1 cellular context compared by ENCODE assay signal in the genomic region with DNA sequence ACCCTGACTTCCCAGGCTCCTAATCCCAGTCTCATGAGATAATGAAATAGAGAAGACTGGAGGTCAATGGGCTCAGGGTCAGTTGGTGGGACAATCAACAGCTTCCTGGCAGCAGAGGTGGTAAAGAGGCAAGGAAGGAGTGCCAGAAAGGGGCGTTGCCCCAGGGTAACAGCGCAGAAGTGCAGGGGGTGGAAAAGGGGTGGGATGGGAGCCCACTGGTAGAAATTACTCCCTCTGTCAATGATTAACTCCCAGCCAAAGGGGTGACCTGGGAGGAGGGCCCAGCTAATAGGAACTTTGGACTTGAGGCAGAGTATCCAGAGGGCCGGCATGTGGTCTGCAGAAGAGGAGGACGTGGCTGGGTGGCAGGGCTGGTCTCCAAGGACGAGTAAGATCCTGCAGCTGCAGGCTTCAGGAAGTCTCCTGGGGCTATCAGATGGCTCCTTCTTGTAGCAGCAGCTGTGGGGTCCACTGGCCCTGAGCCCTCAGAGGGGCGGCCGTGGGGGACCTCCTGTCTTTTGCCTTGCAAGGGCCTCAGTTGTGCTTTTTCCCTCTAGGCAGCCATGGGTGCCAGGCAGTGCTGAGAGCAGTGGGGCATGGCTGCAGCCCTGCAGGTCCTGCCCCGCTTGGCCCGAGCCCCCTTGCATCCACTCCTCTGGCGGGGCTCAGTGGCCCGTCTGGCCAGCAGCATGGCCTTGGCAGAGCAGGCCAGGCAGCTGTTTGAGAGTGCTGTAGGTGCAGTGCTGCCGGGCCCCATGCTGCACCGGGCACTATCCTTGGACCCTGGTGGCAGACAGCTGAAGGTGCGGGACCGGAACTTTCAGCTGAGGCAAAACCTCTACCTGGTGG.
TF ChIP-seq lines count a peak whose summit lies in the region.

No MANE protein-coding gene starts in this region.

TF ChIP-seq in HepG2, 621 proteins besides CTCF, POLR2A, EP300 and RAD21 (continued from another document and continues in another):
- TF ChIP-seq, protein P1, sequence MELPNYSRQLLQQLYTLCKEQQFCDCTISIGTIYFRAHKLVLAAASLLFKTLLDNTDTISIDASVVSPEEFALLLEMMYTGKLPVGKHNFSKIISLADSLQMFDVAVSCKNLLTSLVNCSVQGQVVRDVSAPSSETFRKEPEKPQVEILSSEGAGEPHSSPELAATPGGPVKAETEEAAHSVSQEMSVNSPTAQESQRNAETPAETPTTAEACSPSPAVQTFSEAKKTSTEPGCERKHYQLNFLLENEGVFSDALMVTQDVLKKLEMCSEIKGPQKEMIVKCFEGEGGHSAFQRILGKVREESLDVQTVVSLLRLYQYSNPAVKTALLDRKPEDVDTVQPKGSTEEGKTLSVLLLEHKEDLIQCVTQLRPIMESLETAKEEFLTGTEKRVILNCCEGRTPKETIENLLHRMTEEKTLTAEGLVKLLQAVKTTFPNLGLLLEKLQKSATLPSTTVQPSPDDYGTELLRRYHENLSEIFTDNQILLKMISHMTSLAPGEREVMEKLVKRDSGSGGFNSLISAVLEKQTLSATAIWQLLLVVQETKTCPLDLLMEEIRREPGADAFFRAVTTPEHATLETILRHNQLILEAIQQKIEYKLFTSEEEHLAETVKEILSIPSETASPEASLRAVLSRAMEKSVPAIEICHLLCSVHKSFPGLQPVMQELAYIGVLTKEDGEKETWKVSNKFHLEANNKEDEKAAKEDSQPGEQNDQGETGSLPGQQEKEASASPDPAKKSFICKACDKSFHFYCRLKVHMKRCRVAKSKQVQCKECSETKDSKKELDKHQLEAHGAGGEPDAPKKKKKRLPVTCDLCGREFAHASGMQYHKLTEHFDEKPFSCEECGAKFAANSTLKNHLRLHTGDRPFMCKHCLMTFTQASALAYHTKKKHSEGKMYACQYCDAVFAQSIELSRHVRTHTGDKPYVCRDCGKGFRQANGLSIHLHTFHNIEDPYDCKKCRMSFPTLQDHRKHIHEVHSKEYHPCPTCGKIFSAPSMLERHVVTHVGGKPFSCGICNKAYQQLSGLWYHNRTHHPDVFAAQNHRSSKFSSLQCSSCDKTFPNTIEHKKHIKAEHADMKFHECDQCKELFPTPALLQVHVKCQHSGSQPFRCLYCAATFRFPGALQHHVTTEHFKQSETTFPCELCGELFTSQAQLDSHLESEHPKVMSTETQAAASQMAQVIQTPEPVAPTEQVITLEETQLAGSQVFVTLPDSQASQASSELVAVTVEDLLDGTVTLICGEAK (IDR thresholded peaks at IDR 0.05) = no peak
- TF ChIP-seq, protein P1 (CRISPR knock-in tag; IDR thresholded peaks at IDR 0.05) = no peak; the same call in 1 of the 2 replicates
- TF ChIP-seq ZNF383 (CRISPR knock-in tag; IDR thresholded peaks at IDR 0.05; ENCODE audit: borderline replicate concordance) = no peak
- peak; percentile 88 for TF ChIP-seq ZNF33B (CRISPR knock-in tag; IDR thresholded peaks at IDR 0.05)
- peak; percentile 90 for TF ChIP-seq AGO2 (optimal IDR thresholded peaks at IDR 0.05; ENCODE audit: low read depth, low read length)
- no peak for TF ChIP-seq HMGA1 (CRISPR knock-in tag; conservative IDR thresholded peaks at IDR 0.05)
- TF ChIP-seq NKX3-1 (CRISPR knock-in tag; IDR thresholded peaks at IDR 0.05) = peak; percentile 38
- no peak for TF ChIP-seq THYN1 (CRISPR knock-in tag; IDR thresholded peaks at IDR 0.05; ENCODE audit: borderline replicate concordance, low read depth)
- TF ChIP-seq ZNF883 (CRISPR knock-in tag; IDR thresholded peaks at IDR 0.05; ENCODE audit: not compliant biosample characterization) = peak; percentile 23
- TF ChIP-seq, protein P2, sequence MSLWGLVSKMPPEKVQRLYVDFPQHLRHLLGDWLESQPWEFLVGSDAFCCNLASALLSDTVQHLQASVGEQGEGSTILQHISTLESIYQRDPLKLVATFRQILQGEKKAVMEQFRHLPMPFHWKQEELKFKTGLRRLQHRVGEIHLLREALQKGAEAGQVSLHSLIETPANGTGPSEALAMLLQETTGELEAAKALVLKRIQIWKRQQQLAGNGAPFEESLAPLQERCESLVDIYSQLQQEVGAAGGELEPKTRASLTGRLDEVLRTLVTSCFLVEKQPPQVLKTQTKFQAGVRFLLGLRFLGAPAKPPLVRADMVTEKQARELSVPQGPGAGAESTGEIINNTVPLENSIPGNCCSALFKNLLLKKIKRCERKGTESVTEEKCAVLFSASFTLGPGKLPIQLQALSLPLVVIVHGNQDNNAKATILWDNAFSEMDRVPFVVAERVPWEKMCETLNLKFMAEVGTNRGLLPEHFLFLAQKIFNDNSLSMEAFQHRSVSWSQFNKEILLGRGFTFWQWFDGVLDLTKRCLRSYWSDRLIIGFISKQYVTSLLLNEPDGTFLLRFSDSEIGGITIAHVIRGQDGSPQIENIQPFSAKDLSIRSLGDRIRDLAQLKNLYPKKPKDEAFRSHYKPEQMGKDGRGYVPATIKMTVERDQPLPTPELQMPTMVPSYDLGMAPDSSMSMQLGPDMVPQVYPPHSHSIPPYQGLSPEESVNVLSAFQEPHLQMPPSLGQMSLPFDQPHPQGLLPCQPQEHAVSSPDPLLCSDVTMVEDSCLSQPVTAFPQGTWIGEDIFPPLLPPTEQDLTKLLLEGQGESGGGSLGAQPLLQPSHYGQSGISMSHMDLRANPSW (CRISPR knock-in tag; IDR thresholded peaks at IDR 0.05; ENCODE audit: borderline replicate concordance) = peak; percentile 93; the same call in 1 of the 2 replicates
- TF ChIP-seq, protein P3, sequence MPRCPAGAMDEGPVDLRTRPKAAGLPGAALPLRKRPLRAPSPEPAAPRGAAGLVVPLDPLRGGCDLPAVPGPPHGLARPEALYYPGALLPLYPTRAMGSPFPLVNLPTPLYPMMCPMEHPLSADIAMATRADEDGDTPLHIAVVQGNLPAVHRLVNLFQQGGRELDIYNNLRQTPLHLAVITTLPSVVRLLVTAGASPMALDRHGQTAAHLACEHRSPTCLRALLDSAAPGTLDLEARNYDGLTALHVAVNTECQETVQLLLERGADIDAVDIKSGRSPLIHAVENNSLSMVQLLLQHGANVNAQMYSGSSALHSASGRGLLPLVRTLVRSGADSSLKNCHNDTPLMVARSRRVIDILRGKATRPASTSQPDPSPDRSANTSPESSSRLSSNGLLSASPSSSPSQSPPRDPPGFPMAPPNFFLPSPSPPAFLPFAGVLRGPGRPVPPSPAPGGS (CRISPR knock-in tag; IDR thresholded peaks at IDR 0.05) = peak; percentile 56; the same call in 1 of the 2 replicates
- TF ChIP-seq ZNF24 (IDR thresholded peaks at IDR 0.05) = no peak
- TF ChIP-seq, protein P4, sequence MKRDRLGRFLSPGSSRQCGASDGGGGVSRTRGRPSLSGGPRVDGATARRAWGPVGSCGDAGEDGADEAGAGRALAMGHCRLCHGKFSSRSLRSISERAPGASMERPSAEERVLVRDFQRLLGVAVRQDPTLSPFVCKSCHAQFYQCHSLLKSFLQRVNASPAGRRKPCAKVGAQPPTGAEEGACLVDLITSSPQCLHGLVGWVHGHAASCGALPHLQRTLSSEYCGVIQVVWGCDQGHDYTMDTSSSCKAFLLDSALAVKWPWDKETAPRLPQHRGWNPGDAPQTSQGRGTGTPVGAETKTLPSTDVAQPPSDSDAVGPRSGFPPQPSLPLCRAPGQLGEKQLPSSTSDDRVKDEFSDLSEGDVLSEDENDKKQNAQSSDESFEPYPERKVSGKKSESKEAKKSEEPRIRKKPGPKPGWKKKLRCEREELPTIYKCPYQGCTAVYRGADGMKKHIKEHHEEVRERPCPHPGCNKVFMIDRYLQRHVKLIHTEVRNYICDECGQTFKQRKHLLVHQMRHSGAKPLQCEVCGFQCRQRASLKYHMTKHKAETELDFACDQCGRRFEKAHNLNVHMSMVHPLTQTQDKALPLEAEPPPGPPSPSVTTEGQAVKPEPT (CRISPR knock-in tag; IDR thresholded peaks at IDR 0.05; ENCODE audit: low read depth) = no peak
- TF ChIP-seq, protein P5, sequence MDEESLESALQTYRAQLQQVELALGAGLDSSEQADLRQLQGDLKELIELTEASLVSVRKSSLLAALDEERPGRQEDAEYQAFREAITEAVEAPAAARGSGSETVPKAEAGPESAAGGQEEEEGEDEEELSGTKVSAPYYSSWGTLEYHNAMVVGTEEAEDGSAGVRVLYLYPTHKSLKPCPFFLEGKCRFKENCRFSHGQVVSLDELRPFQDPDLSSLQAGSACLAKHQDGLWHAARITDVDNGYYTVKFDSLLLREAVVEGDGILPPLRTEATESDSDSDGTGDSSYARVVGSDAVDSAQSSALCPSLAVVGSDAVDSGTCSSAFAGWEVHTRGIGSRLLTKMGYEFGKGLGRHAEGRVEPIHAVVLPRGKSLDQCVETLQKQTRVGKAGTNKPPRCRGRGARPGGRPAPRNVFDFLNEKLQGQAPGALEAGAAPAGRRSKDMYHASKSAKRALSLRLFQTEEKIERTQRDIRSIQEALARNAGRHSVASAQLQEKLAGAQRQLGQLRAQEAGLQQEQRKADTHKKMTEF (CRISPR knock-in tag; IDR thresholded peaks at IDR 0.05) = peak; percentile 79
- TF ChIP-seq, protein P6, sequence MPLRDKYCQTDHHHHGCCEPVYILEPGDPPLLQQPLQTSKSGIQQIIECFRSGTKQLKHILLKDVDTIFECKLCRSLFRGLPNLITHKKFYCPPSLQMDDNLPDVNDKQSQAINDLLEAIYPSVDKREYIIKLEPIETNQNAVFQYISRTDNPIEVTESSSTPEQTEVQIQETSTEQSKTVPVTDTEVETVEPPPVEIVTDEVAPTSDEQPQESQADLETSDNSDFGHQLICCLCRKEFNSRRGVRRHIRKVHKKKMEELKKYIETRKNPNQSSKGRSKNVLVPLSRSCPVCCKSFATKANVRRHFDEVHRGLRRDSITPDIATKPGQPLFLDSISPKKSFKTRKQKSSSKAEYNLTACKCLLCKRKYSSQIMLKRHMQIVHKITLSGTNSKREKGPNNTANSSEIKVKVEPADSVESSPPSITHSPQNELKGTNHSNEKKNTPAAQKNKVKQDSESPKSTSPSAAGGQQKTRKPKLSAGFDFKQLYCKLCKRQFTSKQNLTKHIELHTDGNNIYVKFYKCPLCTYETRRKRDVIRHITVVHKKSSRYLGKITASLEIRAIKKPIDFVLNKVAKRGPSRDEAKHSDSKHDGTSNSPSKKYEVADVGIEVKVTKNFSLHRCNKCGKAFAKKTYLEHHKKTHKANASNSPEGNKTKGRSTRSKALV (CRISPR knock-in tag; IDR thresholded peaks at IDR 0.05) = no peak
- no peak for TF ChIP-seq KLF15 (CRISPR knock-in tag; IDR thresholded peaks at IDR 0.05; ENCODE audit: borderline replicate concordance)
- no peak for TF ChIP-seq ZNF75D (CRISPR knock-in tag; IDR thresholded peaks at IDR 0.05; ENCODE audit: borderline replicate concordance)
- peak; percentile 70 for TF ChIP-seq ZNF781 (CRISPR knock-in tag; IDR thresholded peaks at IDR 0.05; ENCODE audit: borderline replicate concordance, not compliant biosample characterization)
- no peak; the same call in 1 of the 2 replicates for TF ChIP-seq RELA (CRISPR knock-in tag; IDR thresholded peaks at IDR 0.05)
- TF ChIP-seq ELF3 (CRISPR knock-in tag; IDR thresholded peaks at IDR 0.05) = peak; percentile 74
- no peak for TF ChIP-seq SYNCRIP (IDR thresholded peaks at IDR 0.05; ENCODE audit: insufficient read depth, low read depth, low read length)
- no peak for TF ChIP-seq ZNF124 (CRISPR knock-in tag; IDR thresholded peaks at IDR 0.05)
- TF ChIP-seq CC2D1A (CRISPR knock-in tag; IDR thresholded peaks at IDR 0.05) = 0 out of 2 replicates have a peak, but pooled peaks have one; percentile 36
- no peak for TF ChIP-seq NFE2 (CRISPR knock-in tag; IDR thresholded peaks at IDR 0.05)
- TF ChIP-seq ZFX (CRISPR knock-in tag; IDR thresholded peaks at IDR 0.05; ENCODE audit: low read depth) = peak; percentile 68
- TF ChIP-seq ZNF709 (CRISPR knock-in tag; IDR thresholded peaks at IDR 0.05) = peak; percentile 82; the same call in 1 of the 2 replicates
- TF ChIP-seq, protein P7, sequence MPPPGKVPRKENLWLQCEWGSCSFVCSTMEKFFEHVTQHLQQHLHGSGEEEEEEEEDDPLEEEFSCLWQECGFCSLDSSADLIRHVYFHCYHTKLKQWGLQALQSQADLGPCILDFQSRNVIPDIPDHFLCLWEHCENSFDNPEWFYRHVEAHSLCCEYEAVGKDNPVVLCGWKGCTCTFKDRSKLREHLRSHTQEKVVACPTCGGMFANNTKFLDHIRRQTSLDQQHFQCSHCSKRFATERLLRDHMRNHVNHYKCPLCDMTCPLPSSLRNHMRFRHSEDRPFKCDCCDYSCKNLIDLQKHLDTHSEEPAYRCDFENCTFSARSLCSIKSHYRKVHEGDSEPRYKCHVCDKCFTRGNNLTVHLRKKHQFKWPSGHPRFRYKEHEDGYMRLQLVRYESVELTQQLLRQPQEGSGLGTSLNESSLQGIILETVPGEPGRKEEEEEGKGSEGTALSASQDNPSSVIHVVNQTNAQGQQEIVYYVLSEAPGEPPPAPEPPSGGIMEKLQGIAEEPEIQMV (CRISPR knock-in tag; IDR thresholded peaks at IDR 0.05; ENCODE audit: low read depth) = peak; percentile 61; the same call in 1 of the 2 replicates
- TF ChIP-seq REL (CRISPR knock-in tag; conservative IDR thresholded peaks at IDR 0.05) = no peak
- TF ChIP-seq, protein P8, sequence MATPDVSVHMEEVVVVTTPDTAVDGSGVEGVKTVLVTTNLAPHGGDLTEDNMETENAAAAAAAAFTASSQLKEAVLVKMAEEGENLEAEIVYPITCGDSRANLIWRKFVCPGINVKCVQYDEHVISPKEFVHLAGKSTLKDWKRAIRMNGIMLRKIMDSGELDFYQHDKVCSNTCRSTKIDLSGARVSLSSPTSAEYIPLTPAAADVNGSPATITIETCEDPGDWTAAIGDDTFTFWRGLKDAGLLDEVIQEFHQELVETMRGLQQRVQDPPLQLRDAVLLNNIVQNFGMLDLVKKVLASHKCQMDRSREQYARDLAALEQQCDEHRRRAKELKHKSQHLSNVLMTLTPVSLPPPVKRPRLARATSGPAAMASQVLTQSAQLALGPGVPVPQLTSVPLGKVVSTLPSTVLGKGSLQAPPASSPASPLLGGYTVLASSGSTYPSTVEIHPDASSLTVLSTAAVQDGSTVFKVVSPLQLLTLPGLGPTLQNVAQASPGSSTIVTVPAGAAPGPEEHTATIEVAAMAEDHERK (CRISPR knock-in tag; IDR thresholded peaks at IDR 0.05; ENCODE audit: low read depth) = no peak
